In genomic region chr10:90642136-90642535, GRCh38 we compare ENCODE assay signal across 15 cellular contexts.
DNase-seq lines count a peak whose midpoint lies in the region; ATAC-seq, FAIRE-seq and TF ChIP-seq lines count a peak whose summit lies in the region.
"Had no signal": no experiment of that assay in that cellular context is flagged by ENCODE, and none has a peak within 500 bp of the region (broad histone marks: within the 10 kb centered on the region; RNA-seq: fewer than 3 reads in every experiment).

No MANE protein-coding gene starts in this region.

- no peak overlapping the region for H3K9ac ChIP-seq in adipocyte (ENCODE audit: low read length)
- H3K9ac ChIP-seq: GM23248 had no signal

- intact Hi-C loops in psoas muscle (cut with DNase I), result no loop called here

- H3K4me3 ChIP-seq in adipocyte (ENCODE audit: low read length) (peak overlapping the region; percentile 48), foreskin fibroblast (ENCODE audit: low read depth in 1 of 2, low read length in 2 of 2) (no peak overlapping the region), psoas muscle (peak overlapping the region; percentile 6)
- H3K4me3 ChIP-seq: GM23248 had no signal

- TF ChIP-seq CTCF in D721Med (IDR thresholded peaks at IDR 0.05; ENCODE audit: insufficient read depth, missing control alignments), result no peak
- TF ChIP-seq CTCF in foreskin fibroblast (IDR thresholded peaks at IDR 0.05; ENCODE audit: low read depth, low read length), result no peak
- TF ChIP-seq CTCF in psoas muscle (IDR thresholded peaks at IDR 0.05), result no peak

- DNase-seq in D721Med (ENCODE audit: insufficient read length, low spot score) (no peak), adipocyte (ENCODE audit: low read depth) (peak; percentile 74), foreskin fibroblast (peak; percentile 30 to 47), psoas muscle (no peak), OCI-M2 (lab: John Stamatoyannopoulos, UW; ENCODE audit: unreplicated experiment) (no peak), activated gamma-delta T cell treated with Interleukin-2 at 50 U/mL for 16 hours (no peak)
- DNase-seq: activated effector memory CD4-positive, alpha-beta T cell treated with Interleukin-2 at 50 U/mL for 16 hours; foreskin keratinocyte; GM23248; NCI-H1694; stimulated activated CD4-positive, alpha-beta T cell treated with anti-CD3 and anti-CD28 coated beads, Interleukin-1b, Interleukin-23, amount 100 ng/mL, for 48 hours; T-helper 2 cell had no signal

- no peaks in the 10 kb centered on the region for H3K36me3 ChIP-seq in adipocyte (ENCODE audit: control insufficient read depth, insufficient read depth, low read length, severe bottlenecking)
- no peaks in the 10 kb centered on the region for H3K36me3 ChIP-seq in psoas muscle (ENCODE audit: insufficient read depth in 1 of 2, low read depth in 1 of 2)

- H3K9me3 ChIP-seq in adipocyte (ENCODE audit: control insufficient read depth, low read length) (no peaks in the 10 kb centered on the region), psoas muscle (no peaks in the 10 kb centered on the region)

- H3K4me1 ChIP-seq in adipocyte (ENCODE audit: control insufficient read depth, insufficient read depth, low read length) (peaks cover 10% of the 10 kb centered on the region), psoas muscle (peaks cover 21% of the 10 kb centered on the region)

- FAIRE-seq in D721Med (lab: Jason Lieb, UNC), result peak; percentile 64
- FAIRE-seq: GM12892 had no signal

- no peak overlapping the region for H3K27ac ChIP-seq in psoas muscle
- H3K27ac ChIP-seq: foreskin keratinocyte, GM23248 had no signal

- ATAC-seq in psoas muscle (peak; percentile 65 to 99 (median 83)), HG03520 (IDR thresholded peaks at IDR 0.05; ENCODE audit: unreplicated experiment) (no peak), GM19351 (IDR thresholded peaks at IDR 0.05; ENCODE audit: unreplicated experiment) (no peak)
- ATAC-seq: foreskin keratinocyte had no signal

- H3K27me3 ChIP-seq in adipocyte (replicated peaks; ENCODE audit: control insufficient read depth, insufficient read depth, low read length), result no peaks in the 10 kb centered on the region
- no peaks in the 10 kb centered on the region for H3K27me3 ChIP-seq in psoas muscle (ENCODE audit: insufficient read depth in 3 of 3, low read length in 2 of 3)
- H3K27me3 ChIP-seq: foreskin keratinocyte had no signal

- 35 to 45% (median 40%) methylated on average over 3 of the region's 3 CpGs for WGBS in psoas muscle, 3 donors

Comparison
In these comparisons a context has a peak if more than half of its experiments do, and no peak if none do; other contexts are left out.
1. DNase-seq: peak in adipocyte (single experiment) and foreskin fibroblast (2 of 2); none in D721Med (single experiment), psoas muscle (0 of 2), OCI-M2 (single experiment) and activated gamma-delta T cell treated with Interleukin-2 at 50 U/mL for 16 hours (single experiment).
2. H3K4me3 ChIP-seq: peak in adipocyte (single experiment) and psoas muscle (single experiment); none in foreskin fibroblast (0 of 2).
3. ATAC-seq: peak in psoas muscle (4 of 4); none in HG03520 (single experiment) and GM19351 (single experiment).